1 cellular context compared by ENCODE assay signal in genomic region chr12:120014381-120014735, GRCh38.
TF ChIP-seq lines count a peak whose summit lies in the region.

No MANE protein-coding gene starts in this region.

TF ChIP-seq in GM12878, 131 proteins besides CTCF, POLR2A, EP300 and RAD21:
- 0 out of 2 replicates have a peak, but pooled peaks have one; percentile 35 for TF ChIP-seq HDGF (IDR thresholded peaks at IDR 0.05)
